Comparison of ENCODE assay signal across 17 cellular contexts in genomic region chr1:174969977-174970376, GRCh38.
DNase-seq lines count a peak whose midpoint lies in the region; ATAC-seq and TF ChIP-seq lines count a peak whose summit lies in the region.
"Had no signal": no experiment of that assay in that cellular context is flagged by ENCODE, and none has a peak within 500 bp of the region (broad histone marks: within the 10 kb centered on the region; RNA-seq: fewer than 3 reads in every experiment).

No MANE protein-coding gene starts in this region.

- H3K27ac Mint-ChIP-seq in activated T-cell treated with anti-CD3 and anti-CD28 coated beads, Interleukin-2, amount 50 U/mL, for 24 hours = peak overlapping the region; percentile 28
- H3K27ac Mint-ChIP-seq in stimulated activated naive CD8-positive, alpha-beta T cell treated with anti-CD3 and anti-CD28 coated beads, Interleukin-15, amount 100 ng/mL, for 72 hours = peak overlapping the region in 1 of 2 donors; percentile 42

- H3K4me3 Mint-ChIP-seq in activated T-cell treated with anti-CD3 and anti-CD28 coated beads, Interleukin-2, amount 50 U/mL, for 24 hours = no peak overlapping the region
- peak overlapping the region; percentile 37 to 63 for H3K4me3 Mint-ChIP-seq in stimulated activated naive CD8-positive, alpha-beta T cell treated with anti-CD3 and anti-CD28 coated beads, Interleukin-15, amount 100 ng/mL, for 72 hours
- H3K4me3 Mint-ChIP-seq: nephron had no signal

- H3K4me1 Mint-ChIP-seq in activated T-cell treated with anti-CD3 and anti-CD28 coated beads, Interleukin-2, amount 50 U/mL, for 24 hours (ENCODE audit: low read depth) = peaks cover 71% of the 10 kb centered on the region
- peaks cover 70% of the 10 kb centered on the region for H3K4me1 Mint-ChIP-seq in stimulated activated naive CD8-positive, alpha-beta T cell treated with anti-CD3 and anti-CD28 coated beads, Interleukin-15, amount 100 ng/mL, for 72 hours

- no peaks in the 10 kb centered on the region for H4K20me1 ChIP-seq in KMS-11 (ENCODE audit: insufficient read depth)

- peak overlapping the region; percentile 32; the same call in 1 of the 2 replicates for H3K9ac ChIP-seq in KMS-11
- H3K9ac ChIP-seq: GM23248 had no signal

- H3K27me3 ChIP-seq in KMS-11 (ENCODE audit: insufficient read depth, low read depth) = no peaks in the 10 kb centered on the region
- H3K27me3 ChIP-seq in brain microvascular endothelial cell (replicated peaks) = peaks cover 4% of the 10 kb centered on the region

- DNase-seq in activated T-cell treated with anti-CD3 and anti-CD28 coated beads, Interleukin-2, amount 50 U/mL, for 24 hours = no peak
- DNase-seq in activated T-cell treated with anti-CD3 and anti-CD28 coated beads for 4 hours = no peak
- peak; percentile 40 for DNase-seq in brain microvascular endothelial cell
- DNase-seq in stimulated activated naive CD8-positive, alpha-beta T cell treated with anti-CD3 and anti-CD28 coated beads, Interleukin-15, amount 100 ng/mL, for 72 hours = peak; percentile 36 to 63
- no peak for DNase-seq in NCI-H1694 (lab: John Stamatoyannopoulos, UW)
- no peak for DNase-seq in NCI-H345 treated with DMSO at 0.1 percent for 48 hours (lab: John Stamatoyannopoulos, UW; ENCODE audit: unreplicated experiment)
- DNase-seq: cortex of kidney; DMS79 treated with DMSO at 0.1 percent for 48 hours; foreskin fibroblast; GM23248; islet precursor cell; NCI-H226; stimulated activated naive B cell treated with anti-CD40 and anti-IgM and Interleukin-4, amounts not matched to agents 10 μg/mL and 1 μg/mL and 100 μg/mL, for 72 hours had no signal

- TF ChIP-seq CTCF in KMS-11 (conservative IDR thresholded peaks at IDR 0.05; ENCODE audit: low read depth, low read length) (no peak), brain microvascular endothelial cell (IDR thresholded peaks at IDR 0.05; ENCODE audit: low read depth, low read length, missing control alignments) (no peak)

- no peaks in the 10 kb centered on the region for H3K36me3 ChIP-seq in KMS-11 (ENCODE audit: insufficient read depth)
- no peaks in the 10 kb centered on the region for H3K36me3 ChIP-seq in brain microvascular endothelial cell (replicated peaks)

- no peak overlapping the region for H2AFZ ChIP-seq in KMS-11 (ENCODE audit: low read depth)
- H2AFZ ChIP-seq: GM23248 had no signal

- H3K4me3 ChIP-seq in KMS-11 (IDR thresholded peaks at IDR 0.05; ENCODE audit: insufficient read depth, low read depth, low read length) (no peak overlapping the region), brain microvascular endothelial cell (ENCODE audit: low read depth, low read length) (no peak overlapping the region)
- H3K4me3 ChIP-seq: A549, GM23248 had no signal

- H3K36me3 Mint-ChIP-seq in activated T-cell treated with anti-CD3 and anti-CD28 coated beads, Interleukin-2, amount 50 U/mL, for 24 hours (ENCODE audit: low read depth) = peaks cover 21% of the 10 kb centered on the region

- H3K4me2 ChIP-seq in KMS-11 = peak overlapping the region; percentile 67
- H3K4me2 ChIP-seq: A549 had no signal

- H3K27ac ChIP-seq in KMS-11 (peak overlapping the region; percentile 81), brain microvascular endothelial cell (no peak overlapping the region)
- H3K27ac ChIP-seq: A549, GM23248 had no signal

- H3K4me1 ChIP-seq in KMS-11 (ENCODE audit: low read depth, poor library complexity, severe bottlenecking) = peaks cover 93% of the 10 kb centered on the region

- no peaks in the 10 kb centered on the region for H3K79me2 ChIP-seq in KMS-11 (ENCODE audit: insufficient read depth, low read depth)

- H3K27me3 Mint-ChIP-seq in activated T-cell treated with anti-CD3 and anti-CD28 coated beads, Interleukin-2, amount 50 U/mL, for 24 hours = no peaks in the 10 kb centered on the region
- H3K27me3 Mint-ChIP-seq in stimulated activated naive CD8-positive, alpha-beta T cell treated with anti-CD3 and anti-CD28 coated beads, Interleukin-15, amount 100 ng/mL, for 72 hours = no peaks in the 10 kb centered on the region
- H3K27me3 Mint-ChIP-seq: stimulated activated naive B cell treated with anti-CD40 and anti-IgM and Interleukin-4, amounts not matched to agents 10 μg/mL and 1 μg/mL and 100 μg/mL, for 72 hours had no signal

- no peaks in the 10 kb centered on the region for H3K9me3 Mint-ChIP-seq in activated T-cell treated with anti-CD3 and anti-CD28 coated beads, Interleukin-2, amount 50 U/mL, for 24 hours
- H3K9me3 Mint-ChIP-seq in stimulated activated naive CD8-positive, alpha-beta T cell treated with anti-CD3 and anti-CD28 coated beads, Interleukin-15, amount 100 ng/mL, for 72 hours = no peaks in the 10 kb centered on the region
- H3K9me3 Mint-ChIP-seq: nephron; stimulated activated naive B cell treated with anti-CD40 and anti-IgM and Interleukin-4, amounts not matched to agents 10 μg/mL and 1 μg/mL and 100 μg/mL, for 72 hours had no signal

- in situ Hi-C loops in brain microvascular endothelial cell (cut with HindIII; ENCODE audit: low pct_ligation_motif_present, low sequenced_read_pairs) = loop anchor here (25.0 kb wide), 1 partner anchor 183 kb away; no protein-coding TSS in a partner anchor

- ATAC-seq in stimulated activated naive CD8-positive, alpha-beta T cell treated with anti-CD3 and anti-CD28 coated beads, Interleukin-15, amount 100 ng/mL, for 72 hours = peak; percentile 84
- no peak for ATAC-seq in GM18870 (IDR thresholded peaks at IDR 0.05; ENCODE audit: unreplicated experiment)
- ATAC-seq: A549 had no signal

Comparison
In these comparisons a context has a peak if more than half of its experiments do, and no peak if none do; other contexts are left out.
1. DNase-seq: peak in brain microvascular endothelial cell (single experiment) and stimulated activated naive CD8-positive, alpha-beta T cell treated with anti-CD3 and anti-CD28 coated beads, Interleukin-15, amount 100 ng/mL, for 72 hours (2 of 2); none in activated T-cell treated with anti-CD3 and anti-CD28 coated beads, Interleukin-2, amount 50 U/mL, for 24 hours (single experiment), activated T-cell treated with anti-CD3 and anti-CD28 coated beads for 4 hours (single experiment), NCI-H1694 (single experiment) and NCI-H345 treated with DMSO at 0.1 percent for 48 hours (single experiment).